ENCODE assay signal across 35 cellular contexts in the genomic region with DNA sequence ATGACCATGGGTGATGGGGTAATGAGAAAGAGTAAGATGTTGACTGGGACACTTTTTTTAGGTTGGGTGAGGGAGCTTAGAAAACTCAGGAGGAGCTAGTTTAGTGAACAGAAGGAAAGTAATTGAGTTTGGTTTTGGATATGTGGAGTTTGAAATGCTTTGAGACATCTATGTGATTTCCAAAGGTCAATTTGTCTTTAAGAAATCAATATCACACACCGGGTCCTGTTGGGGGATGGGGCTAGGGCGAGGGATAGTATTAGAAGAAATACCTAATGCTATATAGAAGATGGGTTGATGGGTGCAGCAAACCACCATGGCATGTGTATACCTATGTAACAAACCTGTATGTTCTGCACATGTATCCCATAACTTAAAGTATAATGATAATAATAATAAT.
A peak's percentile ranks its signal among the peaks of the same experiment; 100 is the strongest.
DNase-seq lines count a peak whose midpoint lies in the region; ATAC-seq, FAIRE-seq and TF ChIP-seq lines count a peak whose summit lies in the region.
"Had no signal": no experiment of that assay in that cellular context is flagged by ENCODE, and none has a peak within 500 bp of the region (broad histone marks: within the 10 kb centered on the region; RNA-seq: fewer than 3 reads in every experiment).

No MANE protein-coding gene starts in this region.

- ATAC-seq in HepG2 (no peak), left lobe of liver (peak; percentile 32)
- ATAC-seq: A549; CD8-positive, alpha-beta T cell had no signal

- H2AFZ ChIP-seq in HepG2 (ENCODE audit: low read length) = no peak overlapping the region

- H3K4me1 ChIP-seq in liver (ENCODE audit: control insufficient read depth in 4 of 4, insufficient read depth in 4 of 4, low read length in 3 of 4) (peaks cover 3 to 18% (median 9%) of the 10 kb centered on the region in 4 donors), HepG2 (ENCODE audit: insufficient read depth, low read length) (no peaks in the 10 kb centered on the region), HAP-1 (no peaks in the 10 kb centered on the region), prostate gland (replicated peaks) (no peaks in the 10 kb centered on the region)
- H3K4me1 ChIP-seq: A549; BE2C; BLaER1; BLaER1 treated with 17β-estradiol and CSF1 and Interleukin-3, amounts not matched to agents 10 nM and 100 nM; Caco-2 had no signal

- no peaks in the 10 kb centered on the region for H3K27me3 Mint-ChIP-seq in neural crest cell (ENCODE audit: low read depth)
- H3K27me3 Mint-ChIP-seq: CD4-positive, alpha-beta memory T cell; CD4-positive, alpha-beta T cell had no signal

- no peaks in the 10 kb centered on the region for H3K36me3 ChIP-seq in liver (ENCODE audit: control insufficient read depth in 4 of 4, insufficient read depth in 3 of 4, low read depth in 1 of 4, low read length in 3 of 4)
- H3K36me3 ChIP-seq in HepG2 (replicated peaks in 1 of 2; ENCODE audit: control insufficient read depth in 1 of 2, insufficient read depth in 2 of 2, low read length in 2 of 2) = no peaks in the 10 kb centered on the region
- no peaks in the 10 kb centered on the region for H3K36me3 ChIP-seq in HAP-1 (replicated peaks)
- no peaks in the 10 kb centered on the region for H3K36me3 ChIP-seq in prostate gland
- H3K36me3 ChIP-seq: BE2C; BLaER1; BLaER1 treated with 17β-estradiol and CSF1 and Interleukin-3, amounts not matched to agents 10 nM and 100 nM had no signal

- H3K9ac ChIP-seq in liver (ENCODE audit: low read depth in 1 of 2, low read length in 2 of 2) = no peak overlapping the region
- no peak overlapping the region for H3K9ac ChIP-seq in HepG2 (ENCODE audit: insufficient read depth, low read depth, low read length)
- H3K9ac ChIP-seq: BLaER1; BLaER1 treated with 17β-estradiol and CSF1 and Interleukin-3, amounts not matched to agents 10 nM and 100 nM had no signal

- TF ChIP-seq CTCF in liver (IDR thresholded peaks at IDR 0.05; ENCODE audit: low read depth, low read length, missing input control) = no peak
- TF ChIP-seq CTCF in HepG2 (CRISPR knock-in tag; IDR thresholded peaks at IDR 0.05) = no peak
- no peak for TF ChIP-seq CTCF in neural crest cell (conservative IDR thresholded peaks at IDR 0.05)
- TF ChIP-seq CTCF in prostate gland (IDR thresholded peaks at IDR 0.05) = no peak

- H3K36me3 Mint-ChIP-seq in neural crest cell (ENCODE audit: low read depth) = no peaks in the 10 kb centered on the region
- H3K36me3 Mint-ChIP-seq: CD14-positive monocyte; CD4-positive, alpha-beta memory T cell; CD4-positive, CD25-positive, alpha-beta regulatory T cell; CD8-positive, alpha-beta memory T cell; CD8-positive, alpha-beta T cell had no signal

- H3K79me2 ChIP-seq in HepG2 (ENCODE audit: insufficient read depth, low read length) = no peaks in the 10 kb centered on the region

- peak overlapping the region; percentile 20 for H3K27ac Mint-ChIP-seq in neural crest cell (ENCODE audit: unreplicated experiment)
- H3K27ac Mint-ChIP-seq: B cell; CD14-positive monocyte; CD4-positive, alpha-beta memory T cell; CD4-positive, alpha-beta T cell; CD4-positive, CD25-positive, alpha-beta regulatory T cell; CD8-positive, alpha-beta memory T cell; CD8-positive, alpha-beta T cell had no signal

- no peak for FAIRE-seq in HepG2 (lab: Jason Lieb, UNC)
- FAIRE-seq: A204.1, A549, D721Med had no signal

- H4K20me1 ChIP-seq in HepG2 (ENCODE audit: insufficient read depth, low read length) = no peaks in the 10 kb centered on the region
- H4K20me1 ChIP-seq: BLaER1; BLaER1 treated with 17β-estradiol and CSF1 and Interleukin-3, amounts not matched to agents 10 nM and 100 nM had no signal

- no peak overlapping the region for H3K4me3 Mint-ChIP-seq in neural crest cell
- H3K4me3 Mint-ChIP-seq: B cell; CD14-positive monocyte; CD4-positive, alpha-beta memory T cell; CD4-positive, alpha-beta T cell; CD4-positive, CD25-positive, alpha-beta regulatory T cell; CD8-positive, alpha-beta memory T cell; CD8-positive, alpha-beta T cell had no signal

- H3K27me3 ChIP-seq in liver (ENCODE audit: control insufficient read depth in 4 of 4, insufficient read depth in 4 of 4, low read length in 3 of 4) = no peaks in the 10 kb centered on the region
- no peaks in the 10 kb centered on the region for H3K27me3 ChIP-seq in HepG2 (ENCODE audit: control insufficient read depth in 1 of 2, insufficient read depth in 2 of 2, low read length in 2 of 2)
- H3K27me3 ChIP-seq in HAP-1 (ENCODE audit: low read depth) = no peaks in the 10 kb centered on the region
- no peaks in the 10 kb centered on the region for H3K27me3 ChIP-seq in prostate gland (replicated peaks; ENCODE audit: insufficient read depth)
- H3K27me3 ChIP-seq: BE2C; BLaER1; BLaER1 treated with 17β-estradiol and CSF1 and Interleukin-3, amounts not matched to agents 10 nM and 100 nM had no signal

- CTCF ChIA-PET in HepG2 (lab: Yijun Ruan, JAX; ENCODE audit: low intra/inter-chr PET ratio, low total read pairs) = no interaction called here

- DNase-seq in HepG2 (ENCODE audit: low spot score) = no peak
- DNase-seq in left lobe of liver (ENCODE audit: low spot score) = no peak
- DNase-seq in neural crest cell (ENCODE audit: low read depth, low spot score) = no peak
- DNase-seq in HAP-1 (ENCODE audit: low spot score in 2 of 2) = no peak
- DNase-seq in prostate gland (ENCODE audit: low spot score) = no peak
- DNase-seq: 8988T; ACHN; AML-193; BE2C; C1 segment of cervical spinal cord; Caco-2; Calu3; CD4-positive, alpha-beta memory T cell; CD4-positive, alpha-beta T cell; CD4-positive, CD25-positive, alpha-beta regulatory T cell; CD8-positive, alpha-beta memory T cell; CD8-positive, alpha-beta T cell; COR-L47; DMS 273 treated with DMSO at 0.1 percent for 48 hours; DMS153; DMS53; DMS79; DMS79 treated with DMSO at 0.1 percent for 48 hours; DND-41; EL had no signal

- POLR2A ChIA-PET in HepG2 (lab: Yijun Ruan, JAX) = no interaction called here

- in situ Hi-C loops in HepG2 (cut with HindIII; ENCODE audit: extremely low pct_ligation_motif_present, low pct_unique_long_range_greater_than_20kb) = no loop called here
- in situ Hi-C loops in HAP-1 (cut with MboI; ENCODE audit: low sequenced_read_pairs) = no loop called here

- TF ChIP-seq EP300 in HepG2 (IDR thresholded peaks at IDR 0.05; ENCODE audit: low read depth in 2 of 2, low read length in 2 of 2) (no peak), HepG2 (CRISPR knock-in tag; IDR thresholded peaks at IDR 0.05; ENCODE audit: borderline replicate concordance) (no peak)

- intact Hi-C loops in HepG2 (cut with micrococcal nuclease; ENCODE audit: unreplicated experiment) (no loop called here), prostate gland (cut with DNase I) (no loop called here)

- 52% methylated on average over 2 of the region's 2 CpGs for WGBS in liver
- 3% methylated on average over 2 of the region's 2 CpGs for WGBS in HepG2 (ENCODE audit: low lambda C conversion rate)
- 85% methylated on average over 2 of the region's 2 CpGs for WGBS in prostate gland

- H3K4me1 Mint-ChIP-seq in neural crest cell = no peaks in the 10 kb centered on the region
- H3K4me1 Mint-ChIP-seq: B cell; CD14-positive monocyte; CD4-positive, alpha-beta memory T cell; CD4-positive, CD25-positive, alpha-beta regulatory T cell; CD8-positive, alpha-beta memory T cell had no signal

- H3K9me3 ChIP-seq in liver (ENCODE audit: control insufficient read depth in 4 of 4, low read length in 3 of 4) (peaks cover 0 to 1% (median 0%) of the 10 kb centered on the region in 4 donors), HepG2 (ENCODE audit: low read length) (peaks cover 2% of the 10 kb centered on the region), HAP-1 (no peaks in the 10 kb centered on the region), prostate gland (no peaks in the 10 kb centered on the region)
- H3K9me3 ChIP-seq: A549, BE2C, Caco-2 had no signal

- no peak overlapping the region for H3K4me3 ChIP-seq in liver (ENCODE audit: low read depth in 1 of 3, low read length in 3 of 3)
- no peak overlapping the region for H3K4me3 ChIP-seq in HepG2 (replicated peaks in 1 of 3; ENCODE audit: insufficient read depth in 1 of 3, low read depth in 2 of 3, low read length in 3 of 3)
- no peak overlapping the region for H3K4me3 ChIP-seq in HAP-1
- H3K4me3 ChIP-seq in prostate gland = no peak overlapping the region
- H3K4me3 ChIP-seq: A549; BLaER1; BLaER1 treated with 17β-estradiol and CSF1 and Interleukin-3, amounts not matched to agents 10 nM and 100 nM had no signal

- TF ChIP-seq POLR2A in HepG2 (IDR thresholded peaks at IDR 0.05; ENCODE audit: insufficient read depth in 1 of 2, low read depth in 2 of 2, low read length in 2 of 2) (no peak), prostate gland (IDR thresholded peaks at IDR 0.05) (no peak)

- no TSS peak for BruUV-seq in HepG2 (replicated peaks; lab: Mats Ljungman, UMichigan)

- TF ChIP-seq RAD21 in liver (IDR thresholded peaks at IDR 0.05) = peak in 1 of 2 donors; percentile 20
- no peak for TF ChIP-seq RAD21 in HepG2 (CRISPR knock-in tag; IDR thresholded peaks at IDR 0.05)

- no peak overlapping the region for H3K4me2 ChIP-seq in HepG2 (ENCODE audit: low read depth, low read length)
- H3K4me2 ChIP-seq: A549; BLaER1; BLaER1 treated with 17β-estradiol and CSF1 and Interleukin-3, amounts not matched to agents 10 nM and 100 nM had no signal

- H3K9me3 Mint-ChIP-seq in neural crest cell = peaks cover 3% of the 10 kb centered on the region

- H3K27ac ChIP-seq in liver (ENCODE audit: low read depth in 1 of 2, low read length in 2 of 2) (no peak overlapping the region), HepG2 (ENCODE audit: extremely low read length, insufficient read depth, low read length) (no peak overlapping the region), prostate gland (no peak overlapping the region)
- H3K27ac ChIP-seq: 22Rv1; A549; BLaER1; BLaER1 treated with 17β-estradiol and CSF1 and Interleukin-3, amounts not matched to agents 10 nM and 100 nM; C4-2B had no signal

TF ChIP-seq in liver, 16 proteins besides CTCF, POLR2A, EP300 and RAD21:
- TF ChIP-seq SP1 (IDR thresholded peaks at IDR 0.05) (peak; percentile 29), RXRA (IDR thresholded peaks at IDR 0.05) (peak in 1 of 2 donors; percentile 5), HNF4A (conservative IDR thresholded peaks at IDR 0.05) (peak; percentile 20 to 60), HNF4G (IDR thresholded peaks at IDR 0.05) (no peak)

TF ChIP-seq in HepG2, 621 proteins besides CTCF, POLR2A, EP300 and RAD21 (continues in another document):
- no peak for TF ChIP-seq FOXO1 (CRISPR knock-in tag; IDR thresholded peaks at IDR 0.05)
- no peak for TF ChIP-seq BCL6 (CRISPR knock-in tag; IDR thresholded peaks at IDR 0.05)
- TF ChIP-seq ZNF788 (CRISPR knock-in tag; IDR thresholded peaks at IDR 0.05; ENCODE audit: borderline replicate concordance) = no peak
- TF ChIP-seq STAG1 (CRISPR knock-in tag; IDR thresholded peaks at IDR 0.05) = no peak
